Comparison of ENCODE assay signal across 11 cellular contexts in the genomic region with DNA sequence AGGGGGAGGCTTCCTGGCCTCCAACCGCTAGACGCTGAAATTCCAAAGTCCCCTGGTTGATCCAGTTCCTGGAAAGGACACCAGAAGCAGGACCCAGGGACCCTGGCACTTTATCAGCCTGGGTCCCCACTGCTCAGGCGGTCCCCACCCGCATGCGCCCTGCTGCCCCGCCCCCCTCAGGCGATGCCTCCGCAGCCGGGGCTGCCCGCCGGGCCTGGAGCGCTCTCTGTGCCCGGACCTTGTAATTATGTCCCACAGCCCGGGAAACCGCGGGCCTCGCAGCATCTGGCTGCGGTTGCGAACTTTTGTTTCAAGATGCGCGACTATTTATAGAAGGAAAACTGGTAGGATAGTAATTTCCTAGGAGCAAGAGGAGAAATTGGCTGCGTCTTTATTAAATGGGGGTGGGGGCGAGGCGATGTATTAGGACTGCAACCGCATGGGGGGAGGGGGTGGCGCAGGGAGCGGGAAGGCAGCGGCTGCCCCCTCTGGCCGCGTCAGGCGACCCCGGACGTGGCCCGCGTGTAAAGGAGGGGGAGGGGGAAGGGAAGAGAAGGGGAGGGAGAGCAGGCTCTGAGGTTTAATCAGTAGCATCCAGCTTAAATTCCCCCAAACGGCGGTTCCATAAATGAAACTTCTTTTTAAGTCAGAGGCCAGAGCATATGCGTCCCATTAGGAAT. TPM values are rescaled to one million over a fixed set of nuclear protein-coding genes. Genes with fewer than 3 reads are reported as not detected.
A peak's percentile ranks its signal among the peaks of the same experiment; 100 is the strongest.
DNase-seq lines count a peak whose midpoint lies in the region; ATAC-seq and TF ChIP-seq lines count a peak whose summit lies in the region.
"Had no signal": no experiment of that assay in that cellular context is flagged by ENCODE, and none has a peak within 500 bp of the region (broad histone marks: within the 10 kb centered on the region; RNA-seq: fewer than 3 reads in every experiment).

No MANE protein-coding gene starts in this region.

- DNase-seq in AG04450 (ENCODE audit: low read depth, low spot score) (no peak), HFFc6 (no peak), cardiac fibroblast (ENCODE audit: low read depth in 2 of 2) (no peak), mesothelial cell of epicardium (ENCODE audit: low spot score in 2 of 2, unreplicated experiment in 2 of 2) (no peak), DMS79 treated with DMSO at 0.1 percent for 48 hours (lab: John Stamatoyannopoulos, UW) (no peak), T-helper 9 cell (no peak)
- DNase-seq: DMS153, kidney glomerular epithelial cell had no signal

- CTCF ChIA-PET in AG04450 (lab: Charles Lee) = interaction anchor here (0.6 to 1.7 kb wide), 4 partner anchors 9 to 326 kb away, joined by 3 to 8 read pairs (median 6); no protein-coding TSS in a partner anchor

- no peaks in the 10 kb centered on the region; the same call in 1 of the 2 replicates for H3K9me3 ChIP-seq in AG04450 (ENCODE audit: control insufficient read depth, insufficient read depth, low read length)

- POLR2A ChIA-PET in AG04450 (lab: Yijun Ruan, JAX) = interaction anchor here (0.6 kb wide), 1 partner anchor 308 kb away, joined by 4 read pairs; no protein-coding TSS in a partner anchor

- H3K9me3 Mint-ChIP-seq in HFFc6 = no peaks in the 10 kb centered on the region
- H3K9me3 Mint-ChIP-seq in mesothelial cell of epicardium = no peaks in the 10 kb centered on the region

- no peaks in the 10 kb centered on the region for H3K36me3 Mint-ChIP-seq in HFFc6 (ENCODE audit: low read depth)
- H3K36me3 Mint-ChIP-seq in mesothelial cell of epicardium = no peaks in the 10 kb centered on the region

- peaks cover 23% of the 10 kb centered on the region for H3K27me3 ChIP-seq in AG04450 (ENCODE audit: control insufficient read depth, insufficient read depth, low read length)

- no peak for TF ChIP-seq CTCF in AG04450 (IDR thresholded peaks at IDR 0.05; ENCODE audit: low read depth, low read length)
- peak; percentile 18; the same call in 1 of the 2 replicates for TF ChIP-seq CTCF in HFFc6 (IDR thresholded peaks at IDR 0.05)
- no peak for TF ChIP-seq CTCF in cardiac fibroblast (IDR thresholded peaks at IDR 0.05; ENCODE audit: low read depth, low read length)
- no peak for TF ChIP-seq CTCF in mesothelial cell of epicardium (IDR thresholded peaks at IDR 0.05; ENCODE audit: unreplicated experiment)

- H3K4me1 Mint-ChIP-seq in HFFc6 (ENCODE audit: low read depth) (peaks cover 29% of the 10 kb centered on the region), mesothelial cell of epicardium (peaks cover 22% of the 10 kb centered on the region)

- H3K4me3 Mint-ChIP-seq in HFFc6 (peak overlapping the region; percentile 74), mesothelial cell of epicardium (peak overlapping the region; percentile 65)

- H3K27ac Mint-ChIP-seq in HFFc6 = no peak overlapping the region
- no peak overlapping the region for H3K27ac Mint-ChIP-seq in mesothelial cell of epicardium

- H3K4me3 ChIP-seq in AG04450 (ENCODE audit: low read depth, low read length) (peak overlapping the region; percentile 54), cardiac fibroblast (replicated peaks in 1 of 2; ENCODE audit: low read depth in 2 of 2, low read length in 2 of 2) (peak overlapping the region; percentile 21 to 36)
- H3K4me3 ChIP-seq: K562 had no signal

- ATAC-seq in HG02798 (IDR thresholded peaks at IDR 0.05; ENCODE audit: poor library complexity, unreplicated experiment) (no peak), HG02763 (IDR thresholded peaks at IDR 0.05; ENCODE audit: unreplicated experiment) (no peak)
- ATAC-seq: K562 had no signal

- H3K27me3 Mint-ChIP-seq in HFFc6 (ENCODE audit: insufficient read depth) (peaks cover 27% of the 10 kb centered on the region), mesothelial cell of epicardium (ENCODE audit: low read depth) (peaks cover 60% of the 10 kb centered on the region)

- H3K27ac ChIP-seq in AG04450 (ENCODE audit: low read depth, low read length) = peak overlapping the region; percentile 57

RNA-seq across cellular contexts. Expression of a gene that starts 6.1 kb away (rescaled TPM):
- 0.56 and 0.71 TPM in 2 replicates for polyA plus RNA-seq in AG04450 (2011; rRNA removed)
- 0.37 and 0.43 TPM in 2 replicates for polyA minus RNA-seq in AG04450 (2011; rRNA and poly(A)+ RNA removed)
- total RNA-seq in HFFc6 (2021; fragmentation: NEBNext Ultra II Directional; extraction: Animal tissue kit (Norgen Biotek cat#: 25700)) = under 1 TPM in 5 of 6 experiments, not detected in 1; 0.07 to 0.14 (median 0.09) TPM
- total RNA-seq in mesothelial cell of epicardium = 11.2 to 12.2 TPM (median 12.0 TPM) in 3 replicates
- total RNA-seq: K562 had no signal
- polyA plus RNA-seq: K562 had no signal

Comparison
In these comparisons a context has a peak if more than half of its experiments do, and no peak if none do; other contexts are left out.
1. RNA of a gene that starts 6.1 kb away (total RNA-seq): 11.2 to 12.2 TPM in mesothelial cell of epicardium; 0.07 to 0.14 TPM in HFFc6; every median in the first group is over 10 times any median in the second.